In genomic region chr16:68658258-68658973, GRCh38 we compare ENCODE assay signal across 1 cellular context.
TF ChIP-seq lines count a peak whose summit lies in the region.

No MANE protein-coding gene starts in this region.

TF ChIP-seq in GM23338, 12 proteins besides CTCF, POLR2A, EP300 and RAD21 (continued from another document):
- TF ChIP-seq ZNF462 (CRISPR knock-in tag; IDR thresholded peaks at IDR 0.05): no peak
- TF ChIP-seq NANOG (IDR thresholded peaks at IDR 0.05; ENCODE audit: borderline replicate concordance): no peak
- no peak for TF ChIP-seq STAT1 (IDR thresholded peaks at IDR 0.05; ENCODE audit: unreplicated experiment)
- no peak for TF ChIP-seq POLR2AphosphoS5 (IDR thresholded peaks at IDR 0.05; ENCODE audit: low read depth)
- TF ChIP-seq JUNB (IDR thresholded peaks at IDR 0.05; ENCODE audit: unreplicated experiment): no peak
TF ChIP-seq in GM23338: peak in this region for 0.
